In the genomic region with DNA sequence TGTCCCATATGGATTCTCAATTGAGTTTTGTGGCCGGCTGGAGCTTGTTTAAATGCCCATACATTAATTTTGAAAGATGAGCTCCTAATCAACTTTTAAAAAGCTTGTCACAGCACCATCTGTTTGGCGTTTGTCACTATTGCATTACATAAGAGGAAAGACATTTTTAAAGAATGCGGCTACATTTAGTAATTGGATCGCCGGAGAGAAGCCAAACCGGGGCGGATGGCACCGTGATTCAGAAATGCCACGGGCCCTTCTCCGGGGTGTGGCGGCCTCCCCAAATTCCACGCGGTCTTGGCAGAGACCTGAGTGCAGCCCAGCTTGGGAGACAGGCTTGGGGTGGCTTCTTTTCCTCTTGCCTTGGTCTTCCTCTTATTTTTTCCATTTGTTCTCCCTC, we compare ENCODE assay signal across 10 cellular contexts.
DNase-seq lines count a peak whose midpoint lies in the region; ATAC-seq and TF ChIP-seq lines count a peak whose summit lies in the region.
"Had no signal": no experiment of that assay in that cellular context is flagged by ENCODE, and none has a peak within 500 bp of the region (broad histone marks: within the 10 kb centered on the region; RNA-seq: fewer than 3 reads in every experiment).

No MANE protein-coding gene starts in this region.

- H3K27me3 Mint-ChIP-seq in MCF 10A (ENCODE audit: insufficient read depth, unreplicated experiment): no peaks in the 10 kb centered on the region

- H3K4me3 Mint-ChIP-seq in MCF 10A (ENCODE audit: unreplicated experiment): peak overlapping the region; percentile 50
- H3K4me3 Mint-ChIP-seq: activated naive CD8-positive, alpha-beta T cell treated with anti-CD3 and anti-CD28 coated beads, Interleukin-2, amount 50 U/mL, for 24 hours had no signal

- H3K4me1 Mint-ChIP-seq in MCF 10A (ENCODE audit: insufficient read depth, unreplicated experiment): peaks cover 41% of the 10 kb centered on the region

- POLR2A ChIA-PET in MCF 10A (lab: Yijun Ruan, JAX): interaction anchor here (0.6 to 4.5 kb wide), 28 partner anchors 9 to 423 kb away, joined by 3 to 51 read pairs (median 4); no protein-coding TSS in a partner anchor

- intact Hi-C loops in MCF 10A (cut with micrococcal nuclease): loop anchor here (5.0 kb wide), 1 partner anchor 37 kb away; no protein-coding TSS in a partner anchor

- BruUV-seq in MCF 10A (replicated peaks; lab: Mats Ljungman, UMichigan): TSS peak; percentile 89

- no peak for TF ChIP-seq CTCF in MCF 10A (IDR thresholded peaks at IDR 0.05; ENCODE audit: unreplicated experiment)
- TF ChIP-seq CTCF in GM20000 (IDR thresholded peaks at IDR 0.05; ENCODE audit: extremely low read depth, missing control alignments): no peak

- H3K27ac Mint-ChIP-seq in MCF 10A (ENCODE audit: low read depth, unreplicated experiment): peak overlapping the region; percentile 91
- H3K27ac Mint-ChIP-seq: activated naive CD8-positive, alpha-beta T cell treated with anti-CD3 and anti-CD28 coated beads, Interleukin-2, amount 50 U/mL, for 24 hours had no signal

- no peaks in the 10 kb centered on the region for H3K9me3 Mint-ChIP-seq in MCF 10A (ENCODE audit: unreplicated experiment)
- H3K9me3 Mint-ChIP-seq: activated naive CD8-positive, alpha-beta T cell treated with anti-CD3 and anti-CD28 coated beads, Interleukin-2, amount 50 U/mL, for 24 hours had no signal

- no peaks in the 10 kb centered on the region for H3K36me3 Mint-ChIP-seq in MCF 10A (ENCODE audit: insufficient read depth, unreplicated experiment)

- DNase-seq in M059J (ENCODE audit: low read depth) (peak; percentile 88), MCF 10A (ENCODE audit: unreplicated experiment) (peak; percentile 76), kidney tubule cell (ENCODE audit: low spot score) (peak; percentile 56), UCSD-AML1 (lab: John Stamatoyannopoulos, UW; ENCODE audit: unreplicated experiment) (no peak), GM20000 (ENCODE audit: low spot score) (no peak)
- DNase-seq: activated naive CD8-positive, alpha-beta T cell treated with anti-CD3 and anti-CD28 coated beads, Interleukin-2, amount 50 U/mL, for 24 hours; NCI-H1092 treated with DMSO at 0.1 percent for 48 hours had no signal

- CTCF ChIA-PET in MCF 10A (lab: Yijun Ruan, JAX): interaction anchor here (0.6 to 5.3 kb wide), 14 partner anchors 9 to 189 kb away, joined by 3 to 56 read pairs (median 5); no protein-coding TSS in a partner anchor

- ATAC-seq in HG02938 (IDR thresholded peaks at IDR 0.05; ENCODE audit: unreplicated experiment): no peak
- no peak for ATAC-seq in HG03025 (IDR thresholded peaks at IDR 0.05; ENCODE audit: low FRiP score, unreplicated experiment)
- ATAC-seq: activated naive CD8-positive, alpha-beta T cell treated with anti-CD3 and anti-CD28 coated beads, Interleukin-2, amount 50 U/mL, for 24 hours; HCT116 had no signal

Comparison
In these comparisons a context has a peak if more than half of its experiments do, and no peak if none do; other contexts are left out.
1. DNase-seq: peak in M059J (single experiment), MCF 10A (single experiment) and kidney tubule cell (single experiment); none in UCSD-AML1 (single experiment) and GM20000 (single experiment).